ENCODE assay signal across 8 cellular contexts in the genomic region with DNA sequence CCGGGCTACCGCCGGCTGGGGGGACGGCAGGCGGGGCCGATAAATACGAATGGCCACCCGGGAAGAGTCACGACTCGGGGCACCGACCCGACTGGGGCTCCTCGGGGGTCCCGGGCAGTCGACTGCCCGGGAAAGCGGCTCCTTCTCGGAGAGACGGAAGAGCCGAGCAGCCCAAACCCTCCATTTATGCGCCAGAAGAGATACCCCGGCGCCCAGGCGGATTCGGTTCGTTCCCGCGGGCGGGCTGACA. TPM values are rescaled to one million over a fixed set of nuclear protein-coding genes. Genes with fewer than 3 reads are reported as not detected.
DNase-seq lines count a peak whose midpoint lies in the region; ATAC-seq and TF ChIP-seq lines count a peak whose summit lies in the region.

No MANE protein-coding gene starts in this region.

- in situ Hi-C loops in GM13977 (cut with MboI; ENCODE audit: low pct_unique_long_range_greater_than_20kb, low sequenced_read_pairs, unreplicated experiment) = no loop called here

- H3K4me3 ChIP-seq in left lung (peak overlapping the region; percentile 87 to 99), tibial artery (peak overlapping the region; percentile 73 to 94)

- H3K27me3 ChIP-seq in left lung (no peaks in the 10 kb centered on the region), tibial artery (no peaks in the 10 kb centered on the region)

- TF ChIP-seq CTCF in left lung (IDR thresholded peaks at IDR 0.05) = no peak
- no peak for TF ChIP-seq CTCF in tibial artery (IDR thresholded peaks at IDR 0.05)
- TF ChIP-seq CTCF in GM13977 (IDR thresholded peaks at IDR 0.05; ENCODE audit: extremely low read depth, insufficient read depth, missing control alignments) = no peak

- ATAC-seq in HG03135 (IDR thresholded peaks at IDR 0.05; ENCODE audit: unreplicated experiment) (peak; percentile 21), left lung (no peak)
- ATAC-seq in activated naive CD8-positive, alpha-beta T cell treated with anti-CD3 and anti-CD28 coated beads, Interleukin-2, amount 50 U/mL, for 24 hours = peak; percentile 5

- DNase-seq in NCI-H748 (lab: John Stamatoyannopoulos, UW; ENCODE audit: unreplicated experiment) (peak; percentile 50), NCI-H748 treated with DMSO at 0.1 percent for 48 hours (lab: John Stamatoyannopoulos, UW) (no peak), left lung (peak in 1 of 2 donors; percentile 46), tibial artery (no peak), NCI-H2171 (lab: John Stamatoyannopoulos, UW) (no peak), GM13977 (ENCODE audit: low spot score) (no peak)
- no peak for DNase-seq in activated naive CD8-positive, alpha-beta T cell treated with anti-CD3 and anti-CD28 coated beads, Interleukin-2, amount 50 U/mL, for 24 hours

- H3K27me3 Mint-ChIP-seq in activated naive CD8-positive, alpha-beta T cell treated with anti-CD3 and anti-CD28 coated beads, Interleukin-2, amount 50 U/mL, for 24 hours = no peaks in the 10 kb centered on the region

- peaks cover 35% of the 10 kb centered on the region for H3K4me1 Mint-ChIP-seq in activated naive CD8-positive, alpha-beta T cell treated with anti-CD3 and anti-CD28 coated beads, Interleukin-2, amount 50 U/mL, for 24 hours

- H3K9me3 ChIP-seq in left lung = no peaks in the 10 kb centered on the region
- no peaks in the 10 kb centered on the region for H3K9me3 ChIP-seq in tibial artery

- H3K4me1 ChIP-seq in left lung (peaks cover 0 to 35% of the 10 kb centered on the region in 2 donors), tibial artery (peaks cover 0 to 38% (median 9%) of the 10 kb centered on the region in 4 donors)

- H3K36me3 Mint-ChIP-seq in activated naive CD8-positive, alpha-beta T cell treated with anti-CD3 and anti-CD28 coated beads, Interleukin-2, amount 50 U/mL, for 24 hours (ENCODE audit: low read depth) = peaks cover 9% of the 10 kb centered on the region

- peak overlapping the region; percentile 99 for H3K4me3 Mint-ChIP-seq in activated naive CD8-positive, alpha-beta T cell treated with anti-CD3 and anti-CD28 coated beads, Interleukin-2, amount 50 U/mL, for 24 hours

- H3K27ac ChIP-seq in left lung (peak overlapping the region; percentile 90 to 98), tibial artery (peak overlapping the region; percentile 92 to 97)

- H3K9me3 Mint-ChIP-seq in activated naive CD8-positive, alpha-beta T cell treated with anti-CD3 and anti-CD28 coated beads, Interleukin-2, amount 50 U/mL, for 24 hours = no peaks in the 10 kb centered on the region

- intact Hi-C loops in left lung (cut with DNase I) (no loop called here), tibial artery (cut with DNase I; ENCODE audit: low total_unique reads) (no loop called here)

- H3K36me3 ChIP-seq in left lung = peaks cover 0 to 20% of the 10 kb centered on the region in 2 donors
- H3K36me3 ChIP-seq in tibial artery = peaks cover 0 to under 1% (median 0%) of the 10 kb centered on the region in 3 donors

- peak overlapping the region; percentile 96 for H3K27ac Mint-ChIP-seq in activated naive CD8-positive, alpha-beta T cell treated with anti-CD3 and anti-CD28 coated beads, Interleukin-2, amount 50 U/mL, for 24 hours

RNA-seq across cellular contexts. Expression of gene SYNJ1, which starts 0.4 kb away (rescaled TPM):
- total RNA-seq in left lung = 10 to 100 TPM; 17.5 to 26.5 TPM

RNA-seq across cellular contexts. Expression of gene PAXBP1, which starts 44.2 kb away (rescaled TPM):
- 10 to 100 TPM; 22.9 to 27.6 TPM for total RNA-seq in left lung
